Comparison of ENCODE assay signal across 21 cellular contexts in the genomic region with DNA sequence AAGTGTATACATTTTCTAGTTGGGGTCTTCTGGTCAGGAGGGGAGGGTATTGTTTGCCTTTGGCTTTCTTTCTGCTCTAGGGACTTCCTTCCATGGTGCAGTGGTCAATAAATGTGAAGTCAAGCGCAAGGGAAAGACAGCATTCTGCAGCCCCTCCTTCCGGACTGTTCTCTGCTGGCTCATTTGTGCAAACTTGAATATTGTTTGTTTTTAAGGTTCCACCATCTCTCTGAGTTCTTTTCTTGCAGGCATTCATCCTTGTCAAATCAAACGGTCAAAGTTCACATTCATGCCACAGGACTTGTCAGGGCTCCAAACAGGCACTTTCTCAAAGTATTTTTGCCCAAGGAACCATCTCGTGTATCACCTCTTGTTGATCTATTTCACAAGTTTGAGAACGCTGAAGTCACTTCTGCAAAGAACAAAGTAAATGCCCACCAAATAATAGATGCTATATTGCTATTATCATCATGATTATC.
A peak's percentile ranks its signal among the peaks of the same experiment; 100 is the strongest.
DNase-seq lines count a peak whose midpoint lies in the region; TF ChIP-seq lines count a peak whose summit lies in the region.
"Had no signal": no experiment of that assay in that cellular context is flagged by ENCODE, and none has a peak within 500 bp of the region (broad histone marks: within the 10 kb centered on the region; RNA-seq: fewer than 3 reads in every experiment).

No MANE protein-coding gene starts in this region.

- H3K27ac ChIP-seq in thyroid gland (peak overlapping the region; percentile 44 to 79 (median 78)), brain microvascular endothelial cell (no peak overlapping the region), esophagus squamous epithelium (no peak overlapping the region)
- H3K27ac ChIP-seq: 22Rv1, BLaER1, C4-2B, GM23248 had no signal

- intact Hi-C loops in thyroid gland (cut with DNase I) (no loop called here), esophagus squamous epithelium (cut with DNase I) (no loop called here)

- no peaks in the 10 kb centered on the region for H3K36me3 ChIP-seq in thyroid gland
- no peaks in the 10 kb centered on the region for H3K36me3 ChIP-seq in brain microvascular endothelial cell (replicated peaks)
- H3K36me3 ChIP-seq in esophagus squamous epithelium: no peaks in the 10 kb centered on the region
- H3K36me3 ChIP-seq: BLaER1 had no signal

- TF ChIP-seq POLR2A in thyroid gland (IDR thresholded peaks at IDR 0.05) (no peak), esophagus squamous epithelium (IDR thresholded peaks at IDR 0.05) (no peak)

- peak; percentile 93 for DNase-seq in Caki2 (ENCODE audit: low read depth)
- DNase-seq in left kidney (ENCODE audit: low read depth, low spot score): peak; percentile 27
- DNase-seq in renal cortical epithelial cell (ENCODE audit: low read depth): peak; percentile 54
- peak; percentile 49 to 68 for DNase-seq in thyroid gland
- no peak for DNase-seq in brain microvascular endothelial cell
- DNase-seq in esophagus squamous epithelium (lab: John Stamatoyannopoulos, UW): no peak
- DNase-seq in NCI-H2107 treated with DMSO at 0.1 percent for 48 hours (lab: John Stamatoyannopoulos, UW; ENCODE audit: unreplicated experiment): no peak
- DNase-seq: Caco-2; CD4-positive, CD25-positive, alpha-beta regulatory T cell; CD8-positive, alpha-beta T cell; DMS 273 treated with DMSO at 0.1 percent for 48 hours; DMS79; EL; GDM1; GM23248; H7; HCEC 1CT had no signal

- WGBS in thyroid gland, 2 donors: 28 to 30% methylated on average over 5 of the region's 5 CpGs
- WGBS in esophagus squamous epithelium, 2 donors: 70 to 73% methylated on average over 5 of the region's 5 CpGs

- no peak for TF ChIP-seq CTCF in thyroid gland (IDR thresholded peaks at IDR 0.05)
- no peak for TF ChIP-seq CTCF in brain microvascular endothelial cell (IDR thresholded peaks at IDR 0.05; ENCODE audit: low read depth, low read length, missing control alignments)
- no peak for TF ChIP-seq CTCF in esophagus squamous epithelium (IDR thresholded peaks at IDR 0.05)

- in situ Hi-C loops in Caki2 (cut with HindIII; ENCODE audit: low pct_unique_long_range_greater_than_20kb, low sequenced_read_pairs): no loop called here
- in situ Hi-C loops in brain microvascular endothelial cell (cut with HindIII; ENCODE audit: low pct_ligation_motif_present, low sequenced_read_pairs): no loop called here

- no peaks in the 10 kb centered on the region for H3K9me3 ChIP-seq in thyroid gland
- H3K9me3 ChIP-seq in esophagus squamous epithelium: no peaks in the 10 kb centered on the region
- H3K9me3 ChIP-seq: Caco-2 had no signal

- H3K4me1 ChIP-seq in thyroid gland (peaks cover 19 to 28% of the 10 kb centered on the region in 2 donors), esophagus squamous epithelium (no peaks in the 10 kb centered on the region)
- H3K4me1 ChIP-seq: BLaER1, Caco-2 had no signal

- no peaks in the 10 kb centered on the region for H3K27me3 ChIP-seq in thyroid gland
- no peaks in the 10 kb centered on the region for H3K27me3 ChIP-seq in brain microvascular endothelial cell (replicated peaks)
- H3K27me3 ChIP-seq in esophagus squamous epithelium: no peaks in the 10 kb centered on the region
- H3K27me3 ChIP-seq: BLaER1 had no signal

- no peak overlapping the region for H3K4me3 ChIP-seq in thyroid gland (replicated peaks in 1 of 3)
- H3K4me3 ChIP-seq in brain microvascular endothelial cell (ENCODE audit: low read depth, low read length): no peak overlapping the region
- no peak overlapping the region for H3K4me3 ChIP-seq in esophagus squamous epithelium
- H3K4me3 ChIP-seq: BLaER1, GM12878, GM23248 had no signal

Comparison
In these comparisons a context has a peak if more than half of its experiments do, and no peak if none do; other contexts are left out.
1. DNase-seq: peak in Caki2 (single experiment), left kidney (single experiment), renal cortical epithelial cell (single experiment) and thyroid gland (2 of 2); none in brain microvascular endothelial cell (single experiment), esophagus squamous epithelium (single experiment) and NCI-H2107 treated with DMSO at 0.1 percent for 48 hours (single experiment).
2. H3K27ac ChIP-seq: peak in thyroid gland (3 of 3); none in brain microvascular endothelial cell (single experiment) and esophagus squamous epithelium (0 of 4).